Comparison of ENCODE assay signal across 8 cellular contexts in the genomic region with DNA sequence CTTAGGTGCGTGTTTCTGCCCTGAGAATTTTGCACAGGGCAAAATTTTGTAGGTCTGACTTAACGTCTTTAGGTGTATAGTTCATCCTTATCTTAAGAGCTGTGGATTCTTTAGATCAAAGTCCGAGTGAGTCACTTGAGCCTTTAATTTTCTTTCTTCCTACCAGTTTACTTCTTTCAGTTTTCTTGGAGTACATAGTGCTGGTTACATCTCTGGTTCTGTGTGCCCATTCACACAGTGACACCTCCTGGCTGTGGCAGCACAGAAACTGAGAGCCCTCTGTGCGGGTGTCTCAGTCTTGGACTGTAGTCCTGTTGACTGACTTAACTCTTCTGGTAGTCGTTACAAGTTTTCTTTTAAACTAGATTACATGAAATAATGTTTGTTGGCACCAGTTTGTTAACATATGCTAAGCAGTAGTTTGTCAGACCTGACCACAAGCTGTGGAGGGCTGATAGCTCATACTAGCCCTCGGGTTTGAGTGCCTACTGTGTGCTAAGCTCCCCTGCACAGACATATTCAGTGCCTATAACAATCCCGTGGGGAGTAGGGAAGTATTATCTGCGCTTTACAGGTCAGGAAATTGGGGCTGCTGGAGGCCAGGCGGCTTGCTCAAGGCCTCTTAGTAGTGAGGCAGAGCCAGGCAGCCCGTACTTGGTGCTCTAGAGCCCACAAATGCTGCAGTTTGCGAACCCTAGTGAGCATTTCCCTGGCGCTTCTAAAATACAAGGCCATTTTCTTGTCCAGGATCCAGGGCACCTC. TPM values are rescaled to one million over a fixed set of nuclear protein-coding genes. Genes with fewer than 3 reads are reported as not detected.
DNase-seq lines count a peak whose midpoint lies in the region; ATAC-seq and TF ChIP-seq lines count a peak whose summit lies in the region.

No MANE protein-coding gene starts in this region.

- H3K4me3 ChIP-seq in brain microvascular endothelial cell (ENCODE audit: low read depth, low read length), result peak overlapping the region; percentile 78

- peak overlapping the region; percentile 12 for H3K27ac ChIP-seq in brain microvascular endothelial cell

- no peaks in the 10 kb centered on the region for H3K27me3 ChIP-seq in brain microvascular endothelial cell (replicated peaks)

- no peaks in the 10 kb centered on the region for H3K36me3 ChIP-seq in brain microvascular endothelial cell (replicated peaks)

- ATAC-seq in HG02678 (IDR thresholded peaks at IDR 0.05; ENCODE audit: unreplicated experiment), result peak; percentile 20
- peak; percentile 61 for ATAC-seq in left colon
- no peak for ATAC-seq in GM21786 (IDR thresholded peaks at IDR 0.05; ENCODE audit: unreplicated experiment)

- in situ Hi-C loops in brain microvascular endothelial cell (cut with HindIII; ENCODE audit: low pct_ligation_motif_present, low sequenced_read_pairs), result no loop called here

- intact Hi-C loops in left colon (cut with DNase I, micrococcal nuclease), result loop anchor here in 1 of 2 donors (5.0 kb wide), 1 partner anchor 215 kb away; a partner anchor contains a TSS

- peak; percentile 74 for DNase-seq in EH (ENCODE audit: low read depth)
- peak; percentile 51 for DNase-seq in SW480 (ENCODE audit: low spot score)
- DNase-seq in brain microvascular endothelial cell, result peak; percentile 41
- DNase-seq in left colon, result peak; percentile 62 to 77
- peak; percentile 27 to 52 for DNase-seq in stimulated activated CD4-positive, alpha-beta T cell treated with anti-CD3 and anti-CD28 coated beads, Interleukin-4, amount 100 ng/mL, for 48 hours (ENCODE audit: low read depth in 2 of 2)
- no peak for DNase-seq in DMS79 (lab: John Stamatoyannopoulos, UW)

- peak; percentile 58 for TF ChIP-seq CTCF in brain microvascular endothelial cell (IDR thresholded peaks at IDR 0.05; ENCODE audit: low read depth, low read length, missing control alignments)

RNA-seq across cellular contexts. Expression of a gene that starts 1.6 kb away (rescaled TPM):
- 100 to 1,000 TPM; 104 to 135 TPM for total RNA-seq in left colon
